8 cellular contexts compared by ENCODE assay signal in genomic region chr1:241639040-241639652, GRCh38. TPM values are rescaled to one million over a fixed set of nuclear protein-coding genes. Genes with fewer than 3 reads are reported as not detected.
DNase-seq lines count a peak whose midpoint lies in the region; ATAC-seq and TF ChIP-seq lines count a peak whose summit lies in the region.

No MANE protein-coding gene starts in this region.

- 8% methylated on average over 10 of the region's 10 CpGs for WGBS in liver

- H3K27ac ChIP-seq in KMS-11 (peak overlapping the region; percentile 73), ascending aorta (peak overlapping the region in 1 of 2 donors; percentile 80), liver (ENCODE audit: low read depth in 1 of 2, low read length in 2 of 2) (peak overlapping the region; percentile 51 to 88)

- H3K9ac ChIP-seq in KMS-11 (peak overlapping the region; percentile 87; the same call in 1 of the 2 replicates), liver (ENCODE audit: low read depth in 1 of 2, low read length in 2 of 2) (peak overlapping the region in 1 of 2 donors; percentile 88)

- intact Hi-C loops in ascending aorta (cut with DNase I): no loop called here

- H3K27me3 Mint-ChIP-seq in type B pancreatic cell: no peaks in the 10 kb centered on the region

- peaks cover 42% of the 10 kb centered on the region for H3K79me2 ChIP-seq in KMS-11 (ENCODE audit: insufficient read depth, low read depth)

- H3K27me3 ChIP-seq in KMS-11 (ENCODE audit: insufficient read depth, low read depth) (no peaks in the 10 kb centered on the region), ascending aorta (no peaks in the 10 kb centered on the region), liver (ENCODE audit: control insufficient read depth in 4 of 4, insufficient read depth in 4 of 4, low read length in 3 of 4) (no peaks in the 10 kb centered on the region)

- DNase-seq in NCI-H1694 (lab: John Stamatoyannopoulos, UW): peak; percentile 33
- DNase-seq in NCI-H1694 treated with DMSO at 0.1 percent for 48 hours (lab: John Stamatoyannopoulos, UW): no peak
- DNase-seq in ascending aorta (ENCODE audit: low spot score in 2 of 2): no peak
- no peak for DNase-seq in type B pancreatic cell (ENCODE audit: extremely low spot score, unreplicated experiment)

- H3K4me1 Mint-ChIP-seq in type B pancreatic cell (ENCODE audit: unreplicated experiment): peaks cover 25% of the 10 kb centered on the region

- H3K4me1 ChIP-seq in KMS-11 (ENCODE audit: low read depth, poor library complexity, severe bottlenecking) (peaks cover 29% of the 10 kb centered on the region), ascending aorta (peaks cover 0 to 9% of the 10 kb centered on the region in 2 donors), liver (ENCODE audit: control insufficient read depth in 4 of 4, insufficient read depth in 4 of 4, low read length in 3 of 4) (peaks cover 4 to 27% (median 9%) of the 10 kb centered on the region in 4 donors)

- peak overlapping the region; percentile 58 for H3K4me2 ChIP-seq in KMS-11

- no peaks in the 10 kb centered on the region for H3K9me3 ChIP-seq in ascending aorta
- H3K9me3 ChIP-seq in liver (ENCODE audit: control insufficient read depth in 4 of 4, low read length in 3 of 4): no peaks in the 10 kb centered on the region

- no peaks in the 10 kb centered on the region for H4K20me1 ChIP-seq in KMS-11 (ENCODE audit: insufficient read depth)

- H3K36me3 Mint-ChIP-seq in type B pancreatic cell: peaks cover 32% of the 10 kb centered on the region

- peak overlapping the region; percentile 90 for H3K4me3 Mint-ChIP-seq in type B pancreatic cell

- peak overlapping the region; percentile 86 for H2AFZ ChIP-seq in KMS-11 (ENCODE audit: low read depth)

- peak overlapping the region; percentile 95 for H3K4me3 ChIP-seq in KMS-11 (IDR thresholded peaks at IDR 0.05; ENCODE audit: insufficient read depth, low read depth, low read length)
- H3K4me3 ChIP-seq in ascending aorta: peak overlapping the region; percentile 88 to 91
- peak overlapping the region; percentile 64 to 99 (median 97) for H3K4me3 ChIP-seq in liver (ENCODE audit: low read depth in 1 of 3, low read length in 3 of 3)

- no peaks in the 10 kb centered on the region for H3K36me3 ChIP-seq in KMS-11 (ENCODE audit: insufficient read depth)
- H3K36me3 ChIP-seq in ascending aorta: peaks cover 0 to 7% of the 10 kb centered on the region in 2 donors
- H3K36me3 ChIP-seq in liver (ENCODE audit: control insufficient read depth in 4 of 4, insufficient read depth in 3 of 4, low read depth in 1 of 4, low read length in 3 of 4): peaks cover 0 to 7% (median 2%) of the 10 kb centered on the region in 4 donors

- TF ChIP-seq CTCF in KMS-11 (conservative IDR thresholded peaks at IDR 0.05; ENCODE audit: low read depth, low read length) (no peak), ascending aorta (IDR thresholded peaks at IDR 0.05) (no peak), liver (IDR thresholded peaks at IDR 0.05; ENCODE audit: low read depth, low read length, missing input control) (no peak), type B pancreatic cell (conservative IDR thresholded peaks at IDR 0.05) (no peak)

- ATAC-seq in GM19035 (IDR thresholded peaks at IDR 0.05; ENCODE audit: unreplicated experiment) (no peak), GM21360 (IDR thresholded peaks at IDR 0.05; ENCODE audit: unreplicated experiment) (no peak)

- peaks cover 29% of the 10 kb centered on the region for H3K9me3 Mint-ChIP-seq in type B pancreatic cell

- TF ChIP-seq RAD21 in liver (IDR thresholded peaks at IDR 0.05): no peak

- H3K27ac Mint-ChIP-seq in type B pancreatic cell: peak overlapping the region; percentile 82

TF ChIP-seq in liver, 16 proteins besides CTCF, POLR2A, EP300 and RAD21:
- TF ChIP-seq GABPA (IDR thresholded peaks at IDR 0.05 in 1 of 2, conservative IDR thresholded peaks at IDR 0.05 in 1 of 2) (no peak), SP1 (IDR thresholded peaks at IDR 0.05) (no peak), ZBTB33 (IDR thresholded peaks at IDR 0.05) (no peak), TAF1 (conservative IDR thresholded peaks at IDR 0.05) (no peak), FOXA1 (IDR thresholded peaks at IDR 0.05) (no peak), YY1 (IDR thresholded peaks at IDR 0.05) (no peak), HNF4G (IDR thresholded peaks at IDR 0.05) (no peak), FOXA2 (IDR thresholded peaks at IDR 0.05) (no peak), HNF4A (conservative IDR thresholded peaks at IDR 0.05) (no peak), RXRA (IDR thresholded peaks at IDR 0.05) (no peak), MAX (IDR thresholded peaks at IDR 0.05) (no peak)
- TF ChIP-seq, protein P1, sequence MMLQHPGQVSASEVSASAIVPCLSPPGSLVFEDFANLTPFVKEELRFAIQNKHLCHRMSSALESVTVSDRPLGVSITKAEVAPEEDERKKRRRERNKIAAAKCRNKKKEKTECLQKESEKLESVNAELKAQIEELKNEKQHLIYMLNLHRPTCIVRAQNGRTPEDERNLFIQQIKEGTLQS (IDR thresholded peaks at IDR 0.05): no peak
- TF ChIP-seq, protein P2, sequence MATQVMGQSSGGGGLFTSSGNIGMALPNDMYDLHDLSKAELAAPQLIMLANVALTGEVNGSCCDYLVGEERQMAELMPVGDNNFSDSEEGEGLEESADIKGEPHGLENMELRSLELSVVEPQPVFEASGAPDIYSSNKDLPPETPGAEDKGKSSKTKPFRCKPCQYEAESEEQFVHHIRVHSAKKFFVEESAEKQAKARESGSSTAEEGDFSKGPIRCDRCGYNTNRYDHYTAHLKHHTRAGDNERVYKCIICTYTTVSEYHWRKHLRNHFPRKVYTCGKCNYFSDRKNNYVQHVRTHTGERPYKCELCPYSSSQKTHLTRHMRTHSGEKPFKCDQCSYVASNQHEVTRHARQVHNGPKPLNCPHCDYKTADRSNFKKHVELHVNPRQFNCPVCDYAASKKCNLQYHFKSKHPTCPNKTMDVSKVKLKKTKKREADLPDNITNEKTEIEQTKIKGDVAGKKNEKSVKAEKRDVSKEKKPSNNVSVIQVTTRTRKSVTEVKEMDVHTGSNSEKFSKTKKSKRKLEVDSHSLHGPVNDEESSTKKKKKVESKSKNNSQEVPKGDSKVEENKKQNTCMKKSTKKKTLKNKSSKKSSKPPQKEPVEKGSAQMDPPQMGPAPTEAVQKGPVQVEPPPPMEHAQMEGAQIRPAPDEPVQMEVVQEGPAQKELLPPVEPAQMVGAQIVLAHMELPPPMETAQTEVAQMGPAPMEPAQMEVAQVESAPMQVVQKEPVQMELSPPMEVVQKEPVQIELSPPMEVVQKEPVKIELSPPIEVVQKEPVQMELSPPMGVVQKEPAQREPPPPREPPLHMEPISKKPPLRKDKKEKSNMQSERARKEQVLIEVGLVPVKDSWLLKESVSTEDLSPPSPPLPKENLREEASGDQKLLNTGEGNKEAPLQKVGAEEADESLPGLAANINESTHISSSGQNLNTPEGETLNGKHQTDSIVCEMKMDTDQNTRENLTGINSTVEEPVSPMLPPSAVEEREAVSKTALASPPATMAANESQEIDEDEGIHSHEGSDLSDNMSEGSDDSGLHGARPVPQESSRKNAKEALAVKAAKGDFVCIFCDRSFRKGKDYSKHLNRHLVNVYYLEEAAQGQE (IDR thresholded peaks at IDR 0.05): no peak

RNA-seq across cellular contexts. Expression of gene CHML, which starts 1.0 kb away (rescaled TPM):
- total RNA-seq in ascending aorta (1.2 TPM), liver (1 to 10 TPM; 5.6 to 8.1 TPM), type B pancreatic cell (ENCODE audit: low replicate concordance) (15.7 and 24.8 TPM in 2 replicates)
- polyA plus RNA-seq in liver: 1 to 10 TPM in 1 of 2 donors, under 1 TPM in 1; 0.53 to 1.0 TPM

RNA-seq across cellular contexts. Expression of gene OPN3, which starts 1.0 kb away (rescaled TPM):
- 9.0 TPM for total RNA-seq in ascending aorta
- total RNA-seq in liver: 10 to 100 TPM; 17.7 to 19.1 TPM
- polyA plus RNA-seq in liver: 10 to 100 TPM; 11.3 to 13.3 TPM
- 13.1 and 25.6 TPM in 2 replicates for total RNA-seq in type B pancreatic cell (ENCODE audit: low replicate concordance)

RNA-seq across cellular contexts. Expression of gene WDR64, which starts 12.9 kb away (rescaled TPM):
- total RNA-seq in ascending aorta (not detected), liver (under 1 TPM; 0.08 to 0.70 TPM), type B pancreatic cell (ENCODE audit: low replicate concordance) (not detected in 2 replicates)
- polyA plus RNA-seq in liver: under 1 TPM; 0.02 to 0.26 TPM
